Comparison of ENCODE assay signal across 15 cellular contexts in the genomic region with DNA sequence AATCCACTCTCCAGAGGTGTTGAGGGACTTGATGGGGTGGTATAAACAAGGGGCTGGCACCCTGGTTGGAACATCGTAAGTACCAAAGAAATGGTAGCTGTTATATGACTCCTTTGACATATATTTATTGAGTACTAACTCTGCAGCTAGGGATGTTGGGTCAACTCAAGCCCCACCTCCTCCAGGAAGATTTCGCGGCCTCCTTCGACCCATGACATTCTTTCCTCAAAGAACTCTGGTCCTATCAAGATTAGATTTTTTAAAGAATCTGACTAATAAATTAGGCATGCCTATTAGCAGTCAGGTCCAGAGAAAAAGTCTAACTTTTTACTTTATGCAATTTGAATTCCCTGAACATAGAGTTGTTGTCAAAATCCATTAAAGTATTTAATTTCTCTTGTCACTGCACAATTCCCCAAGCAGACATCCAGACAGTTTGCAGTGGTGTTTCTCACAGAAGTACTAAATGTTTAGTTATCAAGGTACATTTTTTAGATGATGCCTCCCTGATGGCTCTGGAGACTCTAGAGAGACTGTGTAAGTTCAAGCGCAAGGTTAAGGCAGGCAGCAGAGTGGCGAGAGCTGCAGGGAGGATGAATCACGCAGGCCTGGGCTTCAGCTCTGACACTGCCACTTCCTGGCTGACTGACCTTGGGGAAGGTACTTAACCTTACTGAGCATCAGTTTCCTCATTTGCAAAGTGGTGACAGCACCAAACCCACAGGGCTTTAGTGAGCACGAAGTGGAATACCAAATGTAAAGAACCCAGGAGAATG.
A peak's percentile ranks its signal among the peaks of the same experiment; 100 is the strongest.
DNase-seq lines count a peak whose midpoint lies in the region; TF ChIP-seq lines count a peak whose summit lies in the region.
"Had no signal": no experiment of that assay in that cellular context is flagged by ENCODE, and none has a peak within 500 bp of the region (broad histone marks: within the 10 kb centered on the region; RNA-seq: fewer than 3 reads in every experiment).

No MANE protein-coding gene starts in this region.

- no peak overlapping the region for H2BK15ac ChIP-seq in mesenchymal stem cell (ENCODE audit: low read depth, poor library complexity, severe bottlenecking)

- H3K4me3 ChIP-seq in BLaER1 treated with 17β-estradiol and CSF1 and Interleukin-3, amounts not matched to agents 10 nM and 100 nM = no peak overlapping the region
- H3K4me3 ChIP-seq in choroid plexus epithelial cell (ENCODE audit: low read depth, low read length) (no peak overlapping the region), mesenchymal stem cell (ENCODE audit: insufficient read depth in 1 of 2, low read depth in 1 of 2, low read length in 2 of 2) (no peak overlapping the region), spleen (no peak overlapping the region)
- H3K4me3 ChIP-seq: HAP-1 had no signal

- H3K4me2 ChIP-seq in BLaER1 treated with 17β-estradiol and CSF1 and Interleukin-3, amounts not matched to agents 10 nM and 100 nM = peak overlapping the region; percentile 20 to 89 (median 78); a peak in 19 of 22 replicates
- H3K4me2 ChIP-seq in mesenchymal stem cell (ENCODE audit: low read length, poor library complexity, severe bottlenecking) = peak overlapping the region; percentile 48

- H3K27me3 ChIP-seq in BLaER1 treated with 17β-estradiol and CSF1 and Interleukin-3, amounts not matched to agents 10 nM and 100 nM = no peaks in the 10 kb centered on the region
- H3K27me3 ChIP-seq in mesenchymal stem cell (ENCODE audit: control insufficient read depth in 1 of 2, insufficient read depth in 1 of 2, low read length in 2 of 2) (peaks cover 2 to 9% of the 10 kb centered on the region in 2 experiments), spleen (replicated peaks in 1 of 7) (no peaks in the 10 kb centered on the region)

- no peak overlapping the region for H2BK5ac ChIP-seq in mesenchymal stem cell (ENCODE audit: low read depth, low read length, poor library complexity, severe bottlenecking)

- no peak overlapping the region for H3K4ac ChIP-seq in mesenchymal stem cell (ENCODE audit: low read depth in 1 of 2, low read length in 2 of 2)

- H3K23ac ChIP-seq in mesenchymal stem cell (ENCODE audit: low read length in 2 of 2) = no peak overlapping the region

- intact Hi-C loops in spleen (cut with DNase I; ENCODE audit: low total_unique reads) = no loop called here

- no peaks in the 10 kb centered on the region for H3K36me3 ChIP-seq in BLaER1 treated with 17β-estradiol and CSF1 and Interleukin-3, amounts not matched to agents 10 nM and 100 nM
- H3K36me3 ChIP-seq in mesenchymal stem cell (ENCODE audit: control insufficient read depth in 1 of 2, insufficient read depth in 2 of 2, low read depth in 1 of 2, low read length in 2 of 2) = no peaks in the 10 kb centered on the region
- H3K36me3 ChIP-seq in spleen = no peaks in the 10 kb centered on the region
- H3K36me3 ChIP-seq: HAP-1 had no signal

- 2% methylated on average over 4 of the region's 8 CpGs for WGBS in mesenchymal stem cell
- WGBS in spleen, 5 donors = 70 to 82% (median 79%) methylated on average over 8 of the region's 8 CpGs

- H3K9me3 ChIP-seq in BLaER1 treated with 17β-estradiol and CSF1 and Interleukin-3, amounts not matched to agents 10 nM and 100 nM (replicated peaks in 1 of 11) = no peaks in the 10 kb centered on the region
- H3K9me3 ChIP-seq in mesenchymal stem cell (ENCODE audit: control insufficient read depth, low read length) (no peaks in the 10 kb centered on the region), spleen (no peaks in the 10 kb centered on the region)
- H3K9me3 ChIP-seq: HAP-1 had no signal

- peaks cover 0 to 19% (median 0%) of the 10 kb centered on the region in 11 experiments; a peak in 2 of 22 replicates for H4K20me1 ChIP-seq in BLaER1 treated with 17β-estradiol and CSF1 and Interleukin-3, amounts not matched to agents 10 nM and 100 nM

- peaks cover 30 to 66% (median 64%) of the 10 kb centered on the region in 10 experiments for H3K4me1 ChIP-seq in BLaER1 treated with 17β-estradiol and CSF1 and Interleukin-3, amounts not matched to agents 10 nM and 100 nM
- H3K4me1 ChIP-seq in mesenchymal stem cell (ENCODE audit: control insufficient read depth, insufficient read depth, low read depth, low read length) (peaks cover 44% of the 10 kb centered on the region), spleen (peaks cover 0 to 34% (median 11%) of the 10 kb centered on the region in 6 donors)
- H3K4me1 ChIP-seq: HAP-1 had no signal

- no peak overlapping the region for H4K91ac ChIP-seq in mesenchymal stem cell (ENCODE audit: low read length)

- no peak overlapping the region for H3K27ac ChIP-seq in BLaER1 treated with 17β-estradiol and CSF1 and Interleukin-3, amounts not matched to agents 10 nM and 100 nM
- H3K27ac ChIP-seq in mesenchymal stem cell (ENCODE audit: low read length, poor library complexity, severe bottlenecking) = peak overlapping the region; percentile 25
- no peak overlapping the region for H3K27ac ChIP-seq in spleen
- H3K27ac ChIP-seq: C4-2B had no signal

- H2BK120ac ChIP-seq in mesenchymal stem cell (ENCODE audit: low read depth, low read length) = no peak overlapping the region

- no peak overlapping the region for H3K18ac ChIP-seq in mesenchymal stem cell (ENCODE audit: low read depth in 1 of 2, low read length in 2 of 2)

- no peak overlapping the region for H2AFZ ChIP-seq in mesenchymal stem cell (ENCODE audit: low read depth, low read length)

- peak; percentile 86 for DNase-seq in M059J (ENCODE audit: low read depth)
- DNase-seq in choroid plexus epithelial cell (ENCODE audit: low read depth) = peak; percentile 64
- DNase-seq in mesenchymal stem cell = peak; percentile 87
- DNase-seq in NCI-H1436 (lab: John Stamatoyannopoulos, UW) = no peak
- DNase-seq in NCI-H1417 treated with DMSO at 0.1 percent for 48 hours (lab: John Stamatoyannopoulos, UW) = no peak
- no peak for DNase-seq in GM03348 (ENCODE audit: low spot score)
- DNase-seq in spleen = no peak
- DNase-seq: activated CD4-positive, alpha-beta T cell treated with anti-CD3 and anti-CD28 coated beads, Interleukin-2, amount 50 U/mL, for 48 hours; effector memory CD8-positive, alpha-beta T cell; KG1; NCI-H510A treated with DMSO at 0.1 percent for 48 hours; small intestine had no signal

- no peak overlapping the region for H4K8ac ChIP-seq in mesenchymal stem cell (ENCODE audit: low read length)

- no peak overlapping the region for H3K14ac ChIP-seq in mesenchymal stem cell (ENCODE audit: low read length in 2 of 2)

- H3K9ac ChIP-seq in BLaER1 treated with 17β-estradiol and CSF1 and Interleukin-3, amounts not matched to agents 10 nM and 100 nM = no peak overlapping the region
- no peak overlapping the region for H3K9ac ChIP-seq in mesenchymal stem cell (ENCODE audit: low read length)

- no peak overlapping the region for H2AK5ac ChIP-seq in mesenchymal stem cell (ENCODE audit: low read length, severe bottlenecking)

- H3K79me1 ChIP-seq in mesenchymal stem cell (replicated peaks; ENCODE audit: low read length, poor library complexity, severe bottlenecking) = no peaks in the 10 kb centered on the region

- no peak for TF ChIP-seq POLR2A in spleen (IDR thresholded peaks at IDR 0.05)

- H2BK12ac ChIP-seq in mesenchymal stem cell (ENCODE audit: low read length in 2 of 2) = no peak overlapping the region

- TF ChIP-seq CTCF in choroid plexus epithelial cell (conservative IDR thresholded peaks at IDR 0.05; ENCODE audit: low read depth, low read length) (no peak), spleen (IDR thresholded peaks at IDR 0.05 in 8 of 11, conservative IDR thresholded peaks at IDR 0.05 in 3 of 11) (no peak)

Comparison
In these comparisons a context has a peak if more than half of its experiments do, and no peak if none do; other contexts are left out.
1. DNase-seq: peak in M059J (single experiment), choroid plexus epithelial cell (single experiment) and mesenchymal stem cell (single experiment); none in NCI-H1436 (single experiment), NCI-H1417 treated with DMSO at 0.1 percent for 48 hours (single experiment), GM03348 (single experiment) and spleen (single experiment).